In genomic region chr5:144169904-144170275, GRCh38 we compare ENCODE assay signal across 8 cellular contexts. TPM values are rescaled to one million over a fixed set of nuclear protein-coding genes. Genes with fewer than 3 reads are reported as not detected.
DNase-seq lines count a peak whose midpoint lies in the region; ATAC-seq and TF ChIP-seq lines count a peak whose summit lies in the region.

No MANE protein-coding gene starts in this region.

- peak overlapping the region; percentile 96 for H3K27ac Mint-ChIP-seq in CD8-positive, alpha-beta T cell
- peak overlapping the region; percentile 92 for H3K27ac Mint-ChIP-seq in dendritic cell treated with granulocyte-macrophage colony-stimulating factor and Interleukin-4, amounts not matched to agents 40 ng/mL and 50 ng/mL, for 4 days
- peak overlapping the region; percentile 96 for H3K27ac Mint-ChIP-seq in nephron progenitor cell

- in situ Hi-C loops in G401 (cut with HindIII; ENCODE audit: low sequenced_read_pairs), result no loop called here

- peak overlapping the region; percentile 89 for H3K4me3 Mint-ChIP-seq in CD8-positive, alpha-beta T cell
- peak overlapping the region; percentile 90 for H3K4me3 Mint-ChIP-seq in dendritic cell treated with granulocyte-macrophage colony-stimulating factor and Interleukin-4, amounts not matched to agents 40 ng/mL and 50 ng/mL, for 4 days
- peak overlapping the region; percentile 94 for H3K4me3 Mint-ChIP-seq in nephron progenitor cell

- peak overlapping the region; percentile 78 for H3K9ac ChIP-seq in HUES6 (ENCODE audit: low read length)

- DNase-seq in CD8-positive, alpha-beta T cell, result peak in 1 of 7 experiments; percentile 12
- no peak for DNase-seq in nephron progenitor cell
- no peak for DNase-seq in G401 (ENCODE audit: low spot score)
- DNase-seq in NCI-H345 treated with DMSO at 0.1 percent for 48 hours (lab: John Stamatoyannopoulos, UW; ENCODE audit: unreplicated experiment), result no peak
- no peak for DNase-seq in hypothalamus (lab: John Stamatoyannopoulos, UW)

- H3K4me3 ChIP-seq in CD8-positive, alpha-beta T cell (ENCODE audit: low read depth, low read length), result peak overlapping the region; percentile 81
- peak overlapping the region; percentile 90 for H3K4me3 ChIP-seq in HUES6 (ENCODE audit: low read depth, low read length)

- H3K36me3 Mint-ChIP-seq in CD8-positive, alpha-beta T cell, result peaks cover 51% of the 10 kb centered on the region
- peaks cover 35% of the 10 kb centered on the region for H3K36me3 Mint-ChIP-seq in dendritic cell treated with granulocyte-macrophage colony-stimulating factor and Interleukin-4, amounts not matched to agents 40 ng/mL and 50 ng/mL, for 4 days (ENCODE audit: low read depth)
- H3K36me3 Mint-ChIP-seq in nephron progenitor cell (ENCODE audit: low read depth), result peaks cover 28% of the 10 kb centered on the region

- peak overlapping the region; percentile 92 for H3K27ac ChIP-seq in CD8-positive, alpha-beta T cell (ENCODE audit: low read depth, low read length)
- peak overlapping the region; percentile 39; the same call in 1 of the 2 replicates for H3K27ac ChIP-seq in HUES6 (ENCODE audit: low read depth, low read length)

- H3K4me1 ChIP-seq in CD8-positive, alpha-beta T cell (ENCODE audit: insufficient read depth, low read length), result peaks cover 21% of the 10 kb centered on the region
- H3K4me1 ChIP-seq in HUES6 (ENCODE audit: control insufficient read depth, insufficient read depth, low read length), result peaks cover 5% of the 10 kb centered on the region; the same call in 1 of the 2 replicates

- ATAC-seq in CD8-positive, alpha-beta T cell, result no peak
- ATAC-seq in HG03565 (IDR thresholded peaks at IDR 0.05; ENCODE audit: unreplicated experiment), result no peak

- peaks cover 9% of the 10 kb centered on the region for H3K36me3 ChIP-seq in CD8-positive, alpha-beta T cell (ENCODE audit: insufficient read depth, low read length)
- H3K36me3 ChIP-seq in HUES6 (ENCODE audit: control insufficient read depth, insufficient read depth, low read length), result peaks cover 37% of the 10 kb centered on the region

- no peaks in the 10 kb centered on the region for H3K9me3 ChIP-seq in CD8-positive, alpha-beta T cell (ENCODE audit: low read length)
- no peaks in the 10 kb centered on the region for H3K9me3 ChIP-seq in HUES6 (ENCODE audit: control insufficient read depth, insufficient read depth, low read depth, low read length)

- H3K27me3 Mint-ChIP-seq in CD8-positive, alpha-beta T cell (ENCODE audit: low read depth), result no peaks in the 10 kb centered on the region
- peaks cover 21% of the 10 kb centered on the region for H3K27me3 Mint-ChIP-seq in dendritic cell treated with granulocyte-macrophage colony-stimulating factor and Interleukin-4, amounts not matched to agents 40 ng/mL and 50 ng/mL, for 4 days
- H3K27me3 Mint-ChIP-seq in nephron progenitor cell (ENCODE audit: low read depth, poor library complexity), result peaks cover 3% of the 10 kb centered on the region

- H3K27me3 ChIP-seq in CD8-positive, alpha-beta T cell (ENCODE audit: insufficient read depth, low read length), result no peaks in the 10 kb centered on the region
- H3K27me3 ChIP-seq in HUES6 (ENCODE audit: control insufficient read depth, insufficient read depth, low read length), result no peaks in the 10 kb centered on the region

- H3K4me1 Mint-ChIP-seq in CD8-positive, alpha-beta T cell (ENCODE audit: low read depth), result peaks cover 51% of the 10 kb centered on the region
- H3K4me1 Mint-ChIP-seq in dendritic cell treated with granulocyte-macrophage colony-stimulating factor and Interleukin-4, amounts not matched to agents 40 ng/mL and 50 ng/mL, for 4 days (ENCODE audit: low read depth), result peaks cover 14% of the 10 kb centered on the region
- peaks cover 35% of the 10 kb centered on the region for H3K4me1 Mint-ChIP-seq in nephron progenitor cell

- TF ChIP-seq CTCF in CD8-positive, alpha-beta T cell (IDR thresholded peaks at IDR 0.05), result no peak
- no peak for TF ChIP-seq CTCF in nephron progenitor cell (IDR thresholded peaks at IDR 0.05)

- POLR2A ChIA-PET in CD8-positive, alpha-beta T cell (lab: Charles Lee), result interaction anchor here (1.2 to 2.5 kb wide), 9 partner anchors 8 to 1168 kb away, joined by 3 to 21 read pairs (median 4); partner anchors contain the start of gene NR3C1

- CTCF ChIA-PET in CD8-positive, alpha-beta T cell (lab: Charles Lee), result interaction anchor here (0.6 to 1.9 kb wide), 6 partner anchors 10 to 30 kb away, joined by 3 to 15 read pairs (median 4); no protein-coding TSS in a partner anchor

- H3K9me3 Mint-ChIP-seq in CD8-positive, alpha-beta T cell, result no peaks in the 10 kb centered on the region
- H3K9me3 Mint-ChIP-seq in dendritic cell treated with granulocyte-macrophage colony-stimulating factor and Interleukin-4, amounts not matched to agents 40 ng/mL and 50 ng/mL, for 4 days, result no peaks in the 10 kb centered on the region
- no peaks in the 10 kb centered on the region for H3K9me3 Mint-ChIP-seq in nephron progenitor cell

- intact Hi-C loops in CD8-positive, alpha-beta T cell (cut with DNase I, micrococcal nuclease), result loop anchor here (1.0 to 10.0 kb wide), 5 partner anchors 17 to 1398 kb away; partner anchors contain the start of gene ARHGAP26 (in 1 of the 2)
- intact Hi-C loops in dendritic cell treated with granulocyte-macrophage colony-stimulating factor and Interleukin-4, amounts not matched to agents 40 ng/mL and 50 ng/mL, for 4 days (cut with micrococcal nuclease), result loop anchor here (10.0 kb wide), 1 partner anchor 765 kb away; the partner anchor contains the start of gene NR3C1

RNA-seq across cellular contexts. Expression of gene YIPF5, which starts 0.6 kb away (rescaled TPM):
- 10 to 100 TPM; 62.8 to 64.6 TPM for total RNA-seq in CD8-positive, alpha-beta T cell
- 22.3 and 39.9 TPM in 2 replicates for total RNA-seq in G401 (2014; rRNA removed; shearing (Covaris generic))

RNA-seq across cellular contexts. Expression of gene KCTD16, which starts 0.8 kb away (rescaled TPM):
- total RNA-seq in CD8-positive, alpha-beta T cell, result not detected
- total RNA-seq in G401 (2014; rRNA removed; shearing (Covaris generic)), result 0.18 TPM in 1 of 2 replicates, not detected in the other
